ENCODE assay signal across 1 cellular context in the genomic region with DNA sequence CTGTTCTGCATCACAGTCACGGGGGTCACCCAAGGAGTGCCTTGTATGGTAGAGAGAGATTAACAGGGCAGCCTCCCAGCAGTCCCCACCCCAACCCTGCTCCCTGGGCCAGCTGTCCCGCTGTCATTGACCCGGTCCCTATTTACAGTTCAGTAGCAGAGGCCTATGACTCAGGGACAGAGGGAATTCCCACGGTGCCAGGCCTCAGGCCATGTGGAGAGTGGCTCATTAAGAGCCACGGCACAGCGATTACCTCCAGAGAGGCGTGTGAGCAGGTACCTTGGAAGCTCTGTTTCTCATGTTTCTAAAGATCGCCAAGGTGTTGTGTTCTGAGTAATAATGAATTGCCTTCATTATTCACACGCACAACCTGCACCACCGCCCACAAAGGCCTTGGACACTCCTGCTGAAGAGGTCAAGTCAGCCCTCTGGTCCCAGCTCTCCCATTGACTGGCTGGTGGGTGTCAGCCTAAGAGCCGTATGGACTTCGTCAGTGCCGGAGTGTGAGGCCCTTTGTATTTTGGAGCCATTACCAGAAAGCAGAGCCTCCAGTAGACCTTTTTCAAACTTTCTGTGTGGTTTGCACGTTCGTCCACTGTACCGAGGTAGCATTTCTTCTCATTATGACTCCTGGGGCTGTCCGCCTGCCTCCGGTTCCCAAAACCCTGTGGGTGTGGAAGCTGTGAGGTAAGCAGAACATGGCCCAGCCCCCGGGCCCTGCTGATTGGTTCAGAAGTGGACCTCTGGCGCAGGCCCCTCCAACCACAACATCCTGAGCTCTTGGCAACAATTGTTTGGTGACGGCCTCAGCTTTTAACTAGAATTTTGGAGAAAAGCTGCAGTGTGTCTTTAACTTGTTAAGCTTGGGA.
TF ChIP-seq lines count a peak whose summit lies in the region.

No MANE protein-coding gene starts in this region.

TF ChIP-seq in K562, 482 proteins besides CTCF, POLR2A, EP300 and RAD21 (continued from another document and continues in another):
- TF ChIP-seq YY1 (IDR thresholded peaks at IDR 0.05; ENCODE audit: borderline replicate concordance in 1 of 3, control insufficient read depth in 1 of 3, extremely low read depth in 1 of 3, insufficient read depth in 3 of 3, insufficient read length in 1 of 3, insufficient replicate concordance in 2 of 3, low read depth in 1 of 3, low read length in 2 of 3), result peak in 1 of 3 experiments; percentile 46
- TF ChIP-seq EZH2 (IDR thresholded peaks at IDR 0.05; ENCODE audit: borderline replicate concordance, low read depth, low read length), result no peak
- TF ChIP-seq CCNT2 (IDR thresholded peaks at IDR 0.05; ENCODE audit: borderline replicate concordance, extremely low read depth, insufficient read length, low read depth, low read length), result no peak
- TF ChIP-seq, protein P1, sequence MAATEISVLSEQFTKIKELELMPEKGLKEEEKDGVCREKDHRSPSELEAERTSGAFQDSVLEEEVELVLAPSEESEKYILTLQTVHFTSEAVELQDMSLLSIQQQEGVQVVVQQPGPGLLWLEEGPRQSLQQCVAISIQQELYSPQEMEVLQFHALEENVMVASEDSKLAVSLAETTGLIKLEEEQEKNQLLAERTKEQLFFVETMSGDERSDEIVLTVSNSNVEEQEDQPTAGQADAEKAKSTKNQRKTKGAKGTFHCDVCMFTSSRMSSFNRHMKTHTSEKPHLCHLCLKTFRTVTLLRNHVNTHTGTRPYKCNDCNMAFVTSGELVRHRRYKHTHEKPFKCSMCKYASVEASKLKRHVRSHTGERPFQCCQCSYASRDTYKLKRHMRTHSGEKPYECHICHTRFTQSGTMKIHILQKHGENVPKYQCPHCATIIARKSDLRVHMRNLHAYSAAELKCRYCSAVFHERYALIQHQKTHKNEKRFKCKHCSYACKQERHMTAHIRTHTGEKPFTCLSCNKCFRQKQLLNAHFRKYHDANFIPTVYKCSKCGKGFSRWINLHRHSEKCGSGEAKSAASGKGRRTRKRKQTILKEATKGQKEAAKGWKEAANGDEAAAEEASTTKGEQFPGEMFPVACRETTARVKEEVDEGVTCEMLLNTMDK (IDR thresholded peaks at IDR 0.05; ENCODE audit: borderline replicate concordance, insufficient read depth, low read depth, low read length, poor library complexity, severe bottlenecking), result no peak
- TF ChIP-seq RBFOX2 (IDR thresholded peaks at IDR 0.05; ENCODE audit: low read depth, low read length), result peak; percentile 61
- peak; percentile 94 for TF ChIP-seq MYNN (IDR thresholded peaks at IDR 0.05)
- TF ChIP-seq MYNN (CRISPR knock-in tag; IDR thresholded peaks at IDR 0.05), result peak; percentile 62; the same call in 1 of the 2 replicates
- peak; percentile 48; the same call in 1 of the 2 replicates for TF ChIP-seq NKRF (IDR thresholded peaks at IDR 0.05; ENCODE audit: borderline replicate concordance)
- TF ChIP-seq SMC3 (conservative IDR thresholded peaks at IDR 0.05; ENCODE audit: insufficient read depth, low read depth, low read length), result no peak
- TF ChIP-seq HDAC1 (IDR thresholded peaks at IDR 0.05), result peak in 1 of 2 experiments; percentile 71; a peak in 2 of 4 replicates
- no peak for TF ChIP-seq ZNF507 (tag; conservative IDR thresholded peaks at IDR 0.05)
- TF ChIP-seq CREBBP (IDR thresholded peaks at IDR 0.05; ENCODE audit: low read depth, low read length), result no peak
- TF ChIP-seq GTF2F1 (IDR thresholded peaks at IDR 0.05; ENCODE audit: low read depth, low read length), result no peak
- TF ChIP-seq, protein P2, sequence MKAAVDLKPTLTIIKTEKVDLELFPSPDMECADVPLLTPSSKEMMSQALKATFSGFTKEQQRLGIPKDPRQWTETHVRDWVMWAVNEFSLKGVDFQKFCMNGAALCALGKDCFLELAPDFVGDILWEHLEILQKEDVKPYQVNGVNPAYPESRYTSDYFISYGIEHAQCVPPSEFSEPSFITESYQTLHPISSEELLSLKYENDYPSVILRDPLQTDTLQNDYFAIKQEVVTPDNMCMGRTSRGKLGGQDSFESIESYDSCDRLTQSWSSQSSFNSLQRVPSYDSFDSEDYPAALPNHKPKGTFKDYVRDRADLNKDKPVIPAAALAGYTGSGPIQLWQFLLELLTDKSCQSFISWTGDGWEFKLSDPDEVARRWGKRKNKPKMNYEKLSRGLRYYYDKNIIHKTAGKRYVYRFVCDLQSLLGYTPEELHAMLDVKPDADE (conservative IDR thresholded peaks at IDR 0.05; ENCODE audit: control insufficient read depth, low read depth, low read length), result no peak
- no peak for TF ChIP-seq ZNF76 (CRISPR knock-in tag; IDR thresholded peaks at IDR 0.05; ENCODE audit: borderline replicate concordance)
- TF ChIP-seq PTBP1 (IDR thresholded peaks at IDR 0.05; ENCODE audit: low read depth, low read length), result no peak
- TF ChIP-seq E2F4 (CRISPR knock-in tag; IDR thresholded peaks at IDR 0.05; ENCODE audit: low read depth), result no peak
- TF ChIP-seq ZNF280B (CRISPR knock-in tag; IDR thresholded peaks at IDR 0.05), result no peak
- TF ChIP-seq, protein P3, sequence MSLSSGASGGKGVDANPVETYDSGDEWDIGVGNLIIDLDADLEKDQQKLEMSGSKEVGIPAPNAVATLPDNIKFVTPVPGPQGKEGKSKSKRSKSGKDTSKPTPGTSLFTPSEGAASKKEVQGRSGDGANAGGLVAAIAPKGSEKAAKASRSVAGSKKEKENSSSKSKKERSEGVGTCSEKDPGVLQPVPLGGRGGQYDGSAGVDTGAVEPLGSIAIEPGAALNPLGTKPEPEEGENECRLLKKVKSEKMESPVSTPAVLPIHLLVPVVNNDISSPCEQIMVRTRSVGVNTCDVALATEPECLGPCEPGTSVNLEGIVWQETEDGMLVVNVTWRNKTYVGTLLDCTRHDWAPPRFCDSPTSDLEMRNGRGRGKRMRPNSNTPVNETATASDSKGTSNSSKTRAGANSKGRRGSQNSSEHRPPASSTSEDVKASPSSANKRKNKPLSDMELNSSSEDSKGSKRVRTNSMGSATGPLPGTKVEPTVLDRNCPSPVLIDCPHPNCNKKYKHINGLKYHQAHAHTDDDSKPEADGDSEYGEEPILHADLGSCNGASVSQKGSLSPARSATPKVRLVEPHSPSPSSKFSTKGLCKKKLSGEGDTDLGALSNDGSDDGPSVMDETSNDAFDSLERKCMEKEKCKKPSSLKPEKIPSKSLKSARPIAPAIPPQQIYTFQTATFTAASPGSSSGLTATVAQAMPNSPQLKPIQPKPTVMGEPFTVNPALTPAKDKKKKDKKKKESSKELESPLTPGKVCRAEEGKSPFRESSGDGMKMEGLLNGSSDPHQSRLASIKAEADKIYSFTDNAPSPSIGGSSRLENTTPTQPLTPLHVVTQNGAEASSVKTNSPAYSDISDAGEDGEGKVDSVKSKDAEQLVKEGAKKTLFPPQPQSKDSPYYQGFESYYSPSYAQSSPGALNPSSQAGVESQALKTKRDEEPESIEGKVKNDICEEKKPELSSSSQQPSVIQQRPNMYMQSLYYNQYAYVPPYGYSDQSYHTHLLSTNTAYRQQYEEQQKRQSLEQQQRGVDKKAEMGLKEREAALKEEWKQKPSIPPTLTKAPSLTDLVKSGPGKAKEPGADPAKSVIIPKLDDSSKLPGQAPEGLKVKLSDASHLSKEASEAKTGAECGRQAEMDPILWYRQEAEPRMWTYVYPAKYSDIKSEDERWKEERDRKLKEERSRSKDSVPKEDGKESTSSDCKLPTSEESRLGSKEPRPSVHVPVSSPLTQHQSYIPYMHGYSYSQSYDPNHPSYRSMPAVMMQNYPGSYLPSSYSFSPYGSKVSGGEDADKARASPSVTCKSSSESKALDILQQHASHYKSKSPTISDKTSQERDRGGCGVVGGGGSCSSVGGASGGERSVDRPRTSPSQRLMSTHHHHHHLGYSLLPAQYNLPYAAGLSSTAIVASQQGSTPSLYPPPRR (CRISPR knock-in tag; IDR thresholded peaks at IDR 0.05; ENCODE audit: borderline replicate concordance), result no peak
- TF ChIP-seq, protein P4, sequence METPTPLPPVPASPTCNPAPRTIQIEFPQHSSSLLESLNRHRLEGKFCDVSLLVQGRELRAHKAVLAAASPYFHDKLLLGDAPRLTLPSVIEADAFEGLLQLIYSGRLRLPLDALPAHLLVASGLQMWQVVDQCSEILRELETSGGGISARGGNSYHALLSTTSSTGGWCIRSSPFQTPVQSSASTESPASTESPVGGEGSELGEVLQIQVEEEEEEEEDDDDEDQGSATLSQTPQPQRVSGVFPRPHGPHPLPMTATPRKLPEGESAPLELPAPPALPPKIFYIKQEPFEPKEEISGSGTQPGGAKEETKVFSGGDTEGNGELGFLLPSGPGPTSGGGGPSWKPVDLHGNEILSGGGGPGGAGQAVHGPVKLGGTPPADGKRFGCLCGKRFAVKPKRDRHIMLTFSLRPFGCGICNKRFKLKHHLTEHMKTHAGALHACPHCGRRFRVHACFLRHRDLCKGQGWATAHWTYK (CRISPR knock-in tag; IDR thresholded peaks at IDR 0.05), result 0 out of 2 replicates have a peak, but pooled peaks have one; percentile 72
- TF ChIP-seq HDAC6 (IDR thresholded peaks at IDR 0.05; ENCODE audit: low read depth, low read length), result no peak
- TF ChIP-seq ZKSCAN8 (CRISPR knock-in tag; IDR thresholded peaks at IDR 0.05), result no peak
- TF ChIP-seq ZMIZ1 (IDR thresholded peaks at IDR 0.05; ENCODE audit: low read depth in 2 of 2, low read length in 2 of 2), result no peak
- no peak for TF ChIP-seq GABPA (tag; conservative IDR thresholded peaks at IDR 0.05; ENCODE audit: low read depth)
- TF ChIP-seq MAZ (CRISPR knock-in tag; conservative IDR thresholded peaks at IDR 0.05 in 1 of 2, IDR thresholded peaks at IDR 0.05 in 1 of 2), result no peak; a peak in 2 of 4 replicates
- TF ChIP-seq TBP (optimal IDR thresholded peaks at IDR 0.05; ENCODE audit: low read depth, low read length), result peak; percentile 44
- TF ChIP-seq HDAC8 (tag; IDR thresholded peaks at IDR 0.05), result no peak
- peak; percentile 54 for TF ChIP-seq BHLHE40 (IDR thresholded peaks at IDR 0.05; ENCODE audit: low read length)
- no peak for TF ChIP-seq ZNF766 (CRISPR knock-in tag; conservative IDR thresholded peaks at IDR 0.05)
- TF ChIP-seq GATAD2A (IDR thresholded peaks at IDR 0.05), result no peak
- TF ChIP-seq POLR2AphosphoS2 (IDR thresholded peaks at IDR 0.05; ENCODE audit: low read length), result no peak
- TF ChIP-seq ATF7 (IDR thresholded peaks at IDR 0.05), result peak; percentile 52
- TF ChIP-seq, protein P5, sequence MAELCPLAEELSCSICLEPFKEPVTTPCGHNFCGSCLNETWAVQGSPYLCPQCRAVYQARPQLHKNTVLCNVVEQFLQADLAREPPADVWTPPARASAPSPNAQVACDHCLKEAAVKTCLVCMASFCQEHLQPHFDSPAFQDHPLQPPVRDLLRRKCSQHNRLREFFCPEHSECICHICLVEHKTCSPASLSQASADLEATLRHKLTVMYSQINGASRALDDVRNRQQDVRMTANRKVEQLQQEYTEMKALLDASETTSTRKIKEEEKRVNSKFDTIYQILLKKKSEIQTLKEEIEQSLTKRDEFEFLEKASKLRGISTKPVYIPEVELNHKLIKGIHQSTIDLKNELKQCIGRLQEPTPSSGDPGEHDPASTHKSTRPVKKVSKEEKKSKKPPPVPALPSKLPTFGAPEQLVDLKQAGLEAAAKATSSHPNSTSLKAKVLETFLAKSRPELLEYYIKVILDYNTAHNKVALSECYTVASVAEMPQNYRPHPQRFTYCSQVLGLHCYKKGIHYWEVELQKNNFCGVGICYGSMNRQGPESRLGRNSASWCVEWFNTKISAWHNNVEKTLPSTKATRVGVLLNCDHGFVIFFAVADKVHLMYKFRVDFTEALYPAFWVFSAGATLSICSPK (IDR thresholded peaks at IDR 0.05; ENCODE audit: borderline replicate concordance), result no peak
